In the genomic region with DNA sequence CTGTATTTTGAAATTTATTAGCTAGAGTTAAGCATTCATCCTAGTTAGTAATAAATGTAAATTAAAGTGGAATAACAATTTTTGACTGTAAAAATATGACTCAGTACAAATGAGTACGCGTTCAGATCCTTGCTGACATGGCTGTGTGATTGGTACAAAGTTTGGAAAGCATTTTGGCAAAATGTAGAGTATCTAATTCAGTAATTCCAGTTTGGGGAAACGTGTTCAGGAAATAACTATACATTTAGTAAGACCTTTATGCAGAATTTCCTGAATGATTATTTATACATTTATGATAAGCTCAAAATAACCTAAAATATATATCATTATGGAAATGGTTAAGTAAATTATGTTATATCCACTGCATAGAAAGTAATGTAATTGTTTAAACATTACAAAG, we compare ENCODE assay signal across 1 cellular context.
TF ChIP-seq lines count a peak whose summit lies in the region.

No MANE protein-coding gene starts in this region.

TF ChIP-seq in endothelial cell of umbilical vein, 7 proteins besides CTCF, POLR2A, EP300 and RAD21 (continued from another document):
- TF ChIP-seq FOS (IDR thresholded peaks at IDR 0.05; ENCODE audit: borderline replicate concordance, insufficient read depth, low read length) = no peak
- TF ChIP-seq GATA2 (IDR thresholded peaks at IDR 0.05; ENCODE audit: insufficient read depth, insufficient read length, low read depth, low read length) = no peak
- TF ChIP-seq POLR2AphosphoS5 (IDR thresholded peaks at IDR 0.05; ENCODE audit: insufficient read depth, low read depth, low read length) = no peak
- TF ChIP-seq JUN (IDR thresholded peaks at IDR 0.05; ENCODE audit: borderline replicate concordance, insufficient read depth, insufficient read length, low read depth) = no peak
- TF ChIP-seq MYC (IDR thresholded peaks at IDR 0.05; ENCODE audit: low read depth, low read length) = no peak
